Comparison of ENCODE assay signal across 8 cellular contexts in the genomic region with DNA sequence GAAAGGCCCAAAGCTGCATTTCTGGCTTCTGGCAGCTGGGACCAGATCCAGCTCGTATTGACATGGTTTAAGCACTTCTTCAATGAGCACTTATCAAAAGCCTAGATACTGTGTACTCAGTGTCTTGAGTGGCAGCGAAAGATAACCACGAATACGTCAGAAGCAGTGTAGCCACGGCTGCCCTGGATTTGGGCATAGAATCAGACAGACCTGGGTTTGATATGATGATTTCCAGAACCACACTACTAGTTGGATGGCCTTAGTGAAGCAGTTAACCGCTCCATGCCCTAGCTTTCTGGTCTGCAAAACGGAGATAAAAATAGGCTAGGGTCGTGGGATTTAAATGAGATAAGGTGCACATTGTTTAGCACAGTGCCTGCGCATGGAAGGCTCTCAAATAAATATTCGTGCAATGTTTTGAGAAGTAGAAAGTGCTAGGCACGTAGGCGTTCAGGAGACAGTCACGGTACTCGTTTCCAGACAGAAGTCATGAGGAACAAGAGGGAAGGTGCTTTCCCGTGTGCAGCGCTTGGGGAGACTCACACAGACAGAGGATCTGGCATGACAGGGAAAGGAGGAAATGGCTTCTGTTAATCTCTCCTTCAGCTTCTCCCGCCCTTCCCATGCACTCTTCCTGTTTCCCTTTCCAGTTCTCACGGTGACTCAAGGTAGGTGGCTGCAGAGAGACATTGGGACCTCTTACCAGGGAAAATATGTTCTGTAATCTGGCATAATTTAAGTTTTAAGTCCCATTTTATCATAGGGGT.
A peak's percentile ranks its signal among the peaks of the same experiment; 100 is the strongest.
DNase-seq lines count a peak whose midpoint lies in the region; ATAC-seq, FAIRE-seq and TF ChIP-seq lines count a peak whose summit lies in the region.

No MANE protein-coding gene starts in this region.

- ATAC-seq in Panc1 (no peak), memory B cell (ENCODE audit: low read depth) (peak; percentile 57)

- no peaks in the 10 kb centered on the region; the same call in 1 of the 2 replicates for H3K27me3 Mint-ChIP-seq in HFFc6 (ENCODE audit: insufficient read depth)
- H3K27me3 Mint-ChIP-seq in memory B cell, result peaks cover 3% of the 10 kb centered on the region

- intact Hi-C loops in Panc1 (cut with micrococcal nuclease; ENCODE audit: unreplicated experiment), result loop anchor here (5.0 kb wide), 1 partner anchor 43 kb away; no protein-coding TSS in a partner anchor

- DNase-seq in HFFc6 (no peak), Panc1 (ENCODE audit: low read depth, low spot score) (peak; percentile 18), cardiac fibroblast (ENCODE audit: low read depth in 2 of 2) (peak in 1 of 2 donors; percentile 73), memory B cell (ENCODE audit: low spot score in 2 of 2) (peak in 1 of 2 donors; percentile 21), HTR-8/SVneo (ENCODE audit: insufficient read length, low spot score) (no peak), NAMALWA (ENCODE audit: low spot score) (no peak)

- TF ChIP-seq CTCF in HFFc6 (IDR thresholded peaks at IDR 0.05), result no peak
- no peak for TF ChIP-seq CTCF in Panc1 (IDR thresholded peaks at IDR 0.05)
- no peak for TF ChIP-seq CTCF in cardiac fibroblast (IDR thresholded peaks at IDR 0.05; ENCODE audit: low read depth, low read length)

- H3K27ac Mint-ChIP-seq in HFFc6 (peak overlapping the region; percentile 95), memory B cell (peak overlapping the region; percentile 97)

- H3K4me1 Mint-ChIP-seq in HFFc6 (ENCODE audit: low read depth) (peaks cover 54% of the 10 kb centered on the region), memory B cell (peaks cover 16% of the 10 kb centered on the region)

- POLR2A ChIA-PET in Panc1 (lab: Charles Lee), result interaction anchor here (0.6 to 0.9 kb wide), 4 partner anchors 24 to 313 kb away, joined by 3 read pairs; no protein-coding TSS in a partner anchor

- peak overlapping the region; percentile 56; the same call in 1 of the 2 replicates for H3K4me3 ChIP-seq in GM08714 (ENCODE audit: low read length)
- H3K4me3 ChIP-seq in Panc1 (ENCODE audit: low read depth in 2 of 2, low read length in 2 of 2), result peak overlapping the region; percentile 66 to 74
- H3K4me3 ChIP-seq in cardiac fibroblast (replicated peaks in 1 of 2; ENCODE audit: low read depth in 2 of 2, low read length in 2 of 2), result peak overlapping the region; percentile 25 to 58

- no peaks in the 10 kb centered on the region for H3K27me3 ChIP-seq in Panc1 (ENCODE audit: control insufficient read depth, insufficient read depth, low read length)

- no peaks in the 10 kb centered on the region for H3K9me3 ChIP-seq in Panc1 (ENCODE audit: control insufficient read depth, insufficient read depth, low read depth, low read length)

- H3K4me3 Mint-ChIP-seq in HFFc6, result peak overlapping the region; percentile 89
- peak overlapping the region; percentile 89 for H3K4me3 Mint-ChIP-seq in memory B cell

- H3K36me3 Mint-ChIP-seq in HFFc6 (ENCODE audit: low read depth) (no peaks in the 10 kb centered on the region), memory B cell (peaks cover 1% of the 10 kb centered on the region)

- H3K4me1 ChIP-seq in Panc1 (ENCODE audit: control insufficient read depth, insufficient read depth, low read length), result peaks cover 21% of the 10 kb centered on the region

- no TSS peak for BruUV-seq in Panc1 (replicated peaks; lab: Mats Ljungman, UMichigan)

- peak overlapping the region; percentile 93 for H3K27ac ChIP-seq in Panc1 (ENCODE audit: low read length)
- peak overlapping the region; percentile 98 for H3K27ac ChIP-seq in temporal lobe (ENCODE audit: low read depth, low read length)

- in situ Hi-C loops in Panc1 (cut with HindIII; ENCODE audit: low pct_unique_long_range_greater_than_20kb, low sequenced_read_pairs), result no loop called here

- FAIRE-seq in HTR-8/SVneo (lab: Jason Lieb, UNC), result no peak

- no peaks in the 10 kb centered on the region for H3K36me3 ChIP-seq in Panc1 (ENCODE audit: control insufficient read depth, insufficient read depth, low read length)

- H3K9me3 Mint-ChIP-seq in HFFc6 (no peaks in the 10 kb centered on the region), memory B cell (no peaks in the 10 kb centered on the region)

- CTCF ChIA-PET in Panc1 (lab: Charles Lee), result interaction anchor here (0.7 to 1.5 kb wide), 2 partner anchors 40 to 48 kb away, joined by 4 to 6 read pairs; no protein-coding TSS in a partner anchor
